ENCODE assay signal across 22 cellular contexts in the genomic region with DNA sequence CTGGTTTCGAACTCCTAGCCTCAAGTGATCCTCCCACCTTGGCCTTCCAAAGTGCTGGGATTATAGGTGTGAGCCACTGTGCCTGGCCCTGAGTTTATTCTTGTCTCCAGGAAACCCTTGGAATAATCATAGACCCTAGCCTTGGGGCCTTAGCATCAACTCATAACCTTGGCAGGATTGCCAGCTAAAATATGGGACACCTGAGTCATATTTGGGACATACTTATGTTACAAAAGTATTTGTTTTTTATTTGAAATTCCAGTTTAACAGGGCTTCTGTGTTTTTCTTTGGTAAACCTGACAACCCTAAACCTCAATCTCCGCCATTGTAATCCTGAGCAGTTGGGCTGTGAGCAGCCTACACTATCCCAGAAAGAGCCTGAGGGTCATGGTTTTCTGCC. TPM values are rescaled to one million over a fixed set of nuclear protein-coding genes. Genes with fewer than 3 reads are reported as not detected.
A peak's percentile ranks its signal among the peaks of the same experiment; 100 is the strongest.
DNase-seq lines count a peak whose midpoint lies in the region; ATAC-seq, FAIRE-seq and TF ChIP-seq lines count a peak whose summit lies in the region.
"Had no signal": no experiment of that assay in that cellular context is flagged by ENCODE, and none has a peak within 500 bp of the region (broad histone marks: within the 10 kb centered on the region; RNA-seq: fewer than 3 reads in every experiment).

No MANE protein-coding gene starts in this region.

- H3K4me1 ChIP-seq in naive thymus-derived CD4-positive, alpha-beta T cell (ENCODE audit: control insufficient read depth in 2 of 2, insufficient read depth in 2 of 2, low read length in 2 of 2) = peaks cover 58 to 67% of the 10 kb centered on the region in 2 donors

- no peak for DNase-seq in T-helper 2 cell treated with Interferon-gamma antibody and Interleukin-4, amounts not matched to agents 5 μg/mL and 100 μg/mL, for 36 hours (ENCODE audit: low spot score)
- no peak for DNase-seq in T-helper 2 cell
- peak; percentile 33 for DNase-seq in M059J (ENCODE audit: low read depth)
- DNase-seq in MCF 10A (ENCODE audit: unreplicated experiment) = peak; percentile 69
- DNase-seq in naive thymus-derived CD4-positive, alpha-beta T cell = no peak
- no peak for DNase-seq in foreskin melanocyte
- DNase-seq in RCC 7860 (ENCODE audit: low spot score) = no peak
- no peak for DNase-seq in GM19240 (ENCODE audit: insufficient read length, low spot score)
- DNase-seq: 8988T; DMS153; effector CD4-positive, alpha-beta T cell; NCI-H2171; NCI-H82; small intestine; transverse colon had no signal

- H3K27ac Mint-ChIP-seq in T-helper 2 cell treated with Interferon-gamma antibody and Interleukin-4, amounts not matched to agents 5 μg/mL and 100 μg/mL, for 36 hours = peak overlapping the region; percentile 93
- peak overlapping the region; percentile 19 for H3K27ac Mint-ChIP-seq in MCF 10A (ENCODE audit: low read depth, unreplicated experiment)
- peak overlapping the region in 6 of 9 donors; percentile 36 to 99 (median 88) for H3K27ac Mint-ChIP-seq in naive thymus-derived CD4-positive, alpha-beta T cell

- no TSS peak for BruUV-seq in MCF 10A (replicated peaks; lab: Mats Ljungman, UMichigan)

- peaks cover 0 to 4% (median 0%) of the 10 kb centered on the region in 3 experiments for H3K9me3 ChIP-seq in naive thymus-derived CD4-positive, alpha-beta T cell (ENCODE audit: control insufficient read depth in 2 of 3, low read length in 3 of 3)
- H3K9me3 ChIP-seq: transverse colon had no signal

- POLR2A ChIA-PET in MCF 10A (lab: Yijun Ruan, JAX) = interaction anchor here (1.0 to 15.6 kb wide), 5 partner anchors 18 to 52 kb away, joined by 3 to 614 read pairs (median 5); a partner anchor contains a TSS
- POLR2A ChIA-PET in naive thymus-derived CD4-positive, alpha-beta T cell (lab: Charles Lee) = interaction anchor here (0.8 to 45.4 kb wide), 4 partner anchors 10 to 33 kb away, joined by 3 to 1524 read pairs (median 4); a partner anchor contains a TSS

- H3K4me3 ChIP-seq in naive thymus-derived CD4-positive, alpha-beta T cell (ENCODE audit: low read length) = no peak overlapping the region
- H3K4me3 ChIP-seq: BLaER1 treated with 17β-estradiol and CSF1 and Interleukin-3, amounts not matched to agents 10 nM and 100 nM; transverse colon had no signal

- TF ChIP-seq CTCF in MCF 10A (IDR thresholded peaks at IDR 0.05; ENCODE audit: unreplicated experiment) = no peak

- FAIRE-seq in RCC 7860 (lab: Jason Lieb, UNC) = no peak
- FAIRE-seq: H54, islet of Langerhans, small intestine had no signal

- H3K4me1 Mint-ChIP-seq in T-helper 2 cell treated with Interferon-gamma antibody and Interleukin-4, amounts not matched to agents 5 μg/mL and 100 μg/mL, for 36 hours (ENCODE audit: low read depth) = peaks cover 72% of the 10 kb centered on the region
- peaks cover 34% of the 10 kb centered on the region for H3K4me1 Mint-ChIP-seq in MCF 10A (ENCODE audit: insufficient read depth, unreplicated experiment)
- H3K4me1 Mint-ChIP-seq in naive thymus-derived CD4-positive, alpha-beta T cell = peaks cover 42 to 86% (median 63%) of the 10 kb centered on the region in 7 donors

- CTCF ChIA-PET in MCF 10A (lab: Yijun Ruan, JAX) = interaction anchor here (0.9 to 7.8 kb wide), 6 partner anchors 30 to 90 kb away, joined by 3 to 97 read pairs (median 6); no protein-coding TSS in a partner anchor
- CTCF ChIA-PET in naive thymus-derived CD4-positive, alpha-beta T cell (lab: Charles Lee) = interaction anchor here (1.0 to 5.4 kb wide), 3 partner anchors 25 to 129 kb away, joined by 4 to 34 read pairs (median 8); no protein-coding TSS in a partner anchor

- H3K4me3 Mint-ChIP-seq in T-helper 2 cell treated with Interferon-gamma antibody and Interleukin-4, amounts not matched to agents 5 μg/mL and 100 μg/mL, for 36 hours = no peak overlapping the region
- H3K4me3 Mint-ChIP-seq in MCF 10A (ENCODE audit: unreplicated experiment) = no peak overlapping the region
- H3K4me3 Mint-ChIP-seq in naive thymus-derived CD4-positive, alpha-beta T cell = peak overlapping the region in 2 of 10 donors; percentile 19 to 64
- H3K4me3 Mint-ChIP-seq: nephron had no signal

- H3K36me3 Mint-ChIP-seq in T-helper 2 cell treated with Interferon-gamma antibody and Interleukin-4, amounts not matched to agents 5 μg/mL and 100 μg/mL, for 36 hours (ENCODE audit: low read depth) = peaks cover 30% of the 10 kb centered on the region
- peaks cover 7% of the 10 kb centered on the region for H3K36me3 Mint-ChIP-seq in MCF 10A (ENCODE audit: insufficient read depth, unreplicated experiment)
- peaks cover 3 to 40% (median 5%) of the 10 kb centered on the region in 5 donors for H3K36me3 Mint-ChIP-seq in naive thymus-derived CD4-positive, alpha-beta T cell

- H3K27me3 Mint-ChIP-seq in T-helper 2 cell treated with Interferon-gamma antibody and Interleukin-4, amounts not matched to agents 5 μg/mL and 100 μg/mL, for 36 hours (ENCODE audit: low read depth) = no peaks in the 10 kb centered on the region
- H3K27me3 Mint-ChIP-seq in MCF 10A (ENCODE audit: insufficient read depth, unreplicated experiment) = no peaks in the 10 kb centered on the region
- peaks cover 0 to 3% (median 0%) of the 10 kb centered on the region in 5 donors for H3K27me3 Mint-ChIP-seq in naive thymus-derived CD4-positive, alpha-beta T cell

- H3K9me3 Mint-ChIP-seq in T-helper 2 cell treated with Interferon-gamma antibody and Interleukin-4, amounts not matched to agents 5 μg/mL and 100 μg/mL, for 36 hours = peaks cover 18% of the 10 kb centered on the region
- H3K9me3 Mint-ChIP-seq in MCF 10A (ENCODE audit: unreplicated experiment) = no peaks in the 10 kb centered on the region
- H3K9me3 Mint-ChIP-seq in naive thymus-derived CD4-positive, alpha-beta T cell = peaks cover 0 to 22% (median 8%) of the 10 kb centered on the region in 11 donors

- no peak overlapping the region for H3K27ac ChIP-seq in naive thymus-derived CD4-positive, alpha-beta T cell (ENCODE audit: low read depth, low read length)
- H3K27ac ChIP-seq: HL-60, transverse colon had no signal

- no peaks in the 10 kb centered on the region for H3K36me3 ChIP-seq in naive thymus-derived CD4-positive, alpha-beta T cell (ENCODE audit: control insufficient read depth in 2 of 3, insufficient read depth in 3 of 3, low read length in 3 of 3)
- H3K36me3 ChIP-seq: transverse colon had no signal

- H3K27me3 ChIP-seq in naive thymus-derived CD4-positive, alpha-beta T cell (ENCODE audit: control insufficient read depth in 2 of 2, insufficient read depth in 2 of 2, low read length in 2 of 2) = no peaks in the 10 kb centered on the region
- H3K27me3 ChIP-seq: BLaER1 treated with 17β-estradiol and CSF1 and Interleukin-3, amounts not matched to agents 10 nM and 100 nM; transverse colon had no signal

- ATAC-seq in naive thymus-derived CD4-positive, alpha-beta T cell = no peak

- intact Hi-C loops in MCF 10A (cut with micrococcal nuclease) = no loop called here
- intact Hi-C loops in naive thymus-derived CD4-positive, alpha-beta T cell (cut with micrococcal nuclease) = no loop called here

RNA-seq across cellular contexts. Expression of a gene that starts 28.6 kb away (rescaled TPM):
- total RNA-seq in M059J (2014; rRNA removed; shearing (Covaris generic)) = 0.10 TPM in 1 of 2 replicates, not detected in the other
- total RNA-seq in MCF 10A (2022) = 387 and 522 TPM in 2 replicates
- total RNA-seq in naive thymus-derived CD4-positive, alpha-beta T cell = 10 to 100 TPM in 1 of 5 experiments, 1 to 10 TPM in 2, not detected in 2; 1.2 to 10.3 (median 1.3) TPM
- not detected for polyA plus RNA-seq in naive thymus-derived CD4-positive, alpha-beta T cell
- total RNA-seq: progenitor cell of endocrine pancreas, RPMI7951 had no signal

RNA-seq across cellular contexts. Expression of a gene that starts 35.3 kb away (rescaled TPM):
- total RNA-seq in M059J (2014; rRNA removed; shearing (Covaris generic)) = not detected in 2 replicates
- total RNA-seq in MCF 10A (2022) = not detected in 2 replicates
- total RNA-seq in naive thymus-derived CD4-positive, alpha-beta T cell = 100 to 1,000 TPM; 153 to 675 (median 262) TPM
- 1,000 to 10,000 TPM; 1,350 to 2,301 TPM for polyA plus RNA-seq in naive thymus-derived CD4-positive, alpha-beta T cell
- total RNA-seq: progenitor cell of endocrine pancreas, RPMI7951 had no signal

Comparison
In these comparisons a context has a peak if more than half of its experiments do, and no peak if none do; other contexts are left out.
1. DNase-seq: peak in M059J (single experiment) and MCF 10A (single experiment); none in T-helper 2 cell treated with Interferon-gamma antibody and Interleukin-4, amounts not matched to agents 5 μg/mL and 100 μg/mL, for 36 hours (single experiment), T-helper 2 cell (0 of 5), naive thymus-derived CD4-positive, alpha-beta T cell (0 of 9), foreskin melanocyte (single experiment), RCC 7860 (single experiment) and GM19240 (single experiment).
2. H3K27ac Mint-ChIP-seq: peak in every context shown above with its lines; median percentile 93 in T-helper 2 cell treated with Interferon-gamma antibody and Interleukin-4, amounts not matched to agents 5 μg/mL and 100 μg/mL, for 36 hours; 88 in naive thymus-derived CD4-positive, alpha-beta T cell; 19 in MCF 10A.
3. RNA of a gene that starts 28.6 kb away (total RNA-seq): 387 to 522 TPM in MCF 10A; 1.2 to 10.3 TPM in naive thymus-derived CD4-positive, alpha-beta T cell and 0.10 TPM in M059J; every median in the first group is over 10 times any median in the second.
4. RNA of a gene that starts 35.3 kb away (total RNA-seq): 153 to 675 TPM in naive thymus-derived CD4-positive, alpha-beta T cell; not detected in MCF 10A and not detected in M059J; every median in the first group is over 100 times any median in the second.